ENCODE assay signal across 8 cellular contexts in the genomic region with DNA sequence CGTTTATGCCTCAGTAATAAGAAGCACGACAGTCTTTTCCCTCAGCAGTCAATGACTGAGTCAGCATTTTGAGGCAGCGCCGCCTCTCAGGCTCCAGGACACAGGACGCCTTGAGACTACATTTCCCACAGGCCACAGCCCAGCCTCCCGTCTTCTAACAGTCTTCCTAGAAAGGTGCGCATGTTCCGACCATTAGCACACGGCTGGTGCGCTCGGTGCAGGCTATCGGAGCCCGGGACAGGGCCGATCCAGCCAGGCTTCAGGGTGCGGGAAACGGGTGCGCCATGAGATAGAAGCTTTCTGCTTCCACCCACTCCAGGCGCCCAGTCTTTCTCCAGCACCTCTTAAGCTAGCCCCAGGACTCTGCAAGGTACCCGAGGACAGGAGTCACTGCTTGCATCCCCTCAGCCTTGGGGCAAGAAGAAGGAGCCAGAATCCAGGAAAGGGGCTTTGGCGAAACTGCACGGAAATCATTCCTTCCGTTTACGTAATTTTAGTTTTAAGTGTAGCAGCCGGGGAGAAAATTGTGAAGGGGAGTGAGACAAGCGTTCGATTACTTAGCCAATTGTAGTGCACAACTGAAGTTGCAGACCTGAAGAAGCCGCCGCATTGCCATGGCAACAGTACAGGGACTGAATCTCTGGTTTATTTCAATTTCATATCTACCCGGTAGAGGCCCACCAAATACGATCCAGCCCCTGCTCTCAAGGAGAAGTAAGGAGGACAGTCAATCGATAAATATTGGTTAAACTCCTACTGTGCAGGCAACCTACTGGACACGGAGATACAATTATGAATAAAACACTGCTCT. TPM values are rescaled to one million over a fixed set of nuclear protein-coding genes. Genes with fewer than 3 reads are reported as not detected.
DNase-seq lines count a peak whose midpoint lies in the region; ATAC-seq, FAIRE-seq and TF ChIP-seq lines count a peak whose summit lies in the region.

No MANE protein-coding gene starts in this region.

- H3K27ac ChIP-seq in GM23338 (ENCODE audit: low read depth) (no peak overlapping the region), K562 (ENCODE audit: extremely low read depth, low read depth, low read length) (peak overlapping the region; percentile 33), hepatocyte (peak overlapping the region; percentile 26), vagina (no peak overlapping the region)

- no peak for TF ChIP-seq EP300 in K562 (IDR thresholded peaks at IDR 0.05; ENCODE audit: low read length)

- H3K4me2 ChIP-seq in GM23338, result peak overlapping the region; percentile 85
- H3K4me2 ChIP-seq in K562 (ENCODE audit: insufficient read depth, low read length), result peak overlapping the region; percentile 76
- peak overlapping the region; percentile 82 for H3K4me2 ChIP-seq in hepatocyte

- POLR2A ChIA-PET in K562 (lab: Yijun Ruan, JAX), result no interaction called here

- BruUV-seq in K562 (replicated peaks; lab: Mats Ljungman, UMichigan), result TSS peak; percentile 93

- H3K36me3 ChIP-seq in GM23338 (ENCODE audit: insufficient read depth) (no peaks in the 10 kb centered on the region), K562 (ENCODE audit: control insufficient read depth, insufficient read depth, low read length) (no peaks in the 10 kb centered on the region), hepatocyte (replicated peaks; ENCODE audit: insufficient read depth, low read depth) (no peaks in the 10 kb centered on the region), vagina (no peaks in the 10 kb centered on the region)

- H3K4me3 ChIP-seq in GM23338, result peak overlapping the region; percentile 68
- peak overlapping the region; percentile 39 for H3K4me3 ChIP-seq in K562
- peak overlapping the region; percentile 24 for H3K4me3 ChIP-seq in hepatocyte
- peak overlapping the region; percentile 43 to 48 for H3K4me3 ChIP-seq in vagina

- H3K79me2 ChIP-seq in GM23338 (replicated peaks; ENCODE audit: insufficient read depth) (no peaks in the 10 kb centered on the region), K562 (ENCODE audit: control insufficient read depth, insufficient read depth, low read length) (no peaks in the 10 kb centered on the region), hepatocyte (no peaks in the 10 kb centered on the region)

- peaks cover 3% of the 10 kb centered on the region; the same call in 1 of the 2 replicates for H3K9me2 ChIP-seq in GM23338 (ENCODE audit: insufficient read depth)
- no peaks in the 10 kb centered on the region for H3K9me2 ChIP-seq in hepatocyte (replicated peaks; ENCODE audit: insufficient read depth)

- no peaks in the 10 kb centered on the region for H3K36me3 Mint-ChIP-seq in GM23338 (ENCODE audit: low read depth)
- no peaks in the 10 kb centered on the region for H3K36me3 Mint-ChIP-seq in T-helper 1 cell treated with Interleukin-12 subunit alpha and Interleukin-12 subunit beta and Interleukin-4 antibody, amounts not matched to agents 30 μg/mL and 1 μg/mL, for 36 hours (ENCODE audit: low read depth)

- H3K27me3 Mint-ChIP-seq in GM23338 (ENCODE audit: insufficient read depth, low read depth, poor library complexity), result peaks cover 3% of the 10 kb centered on the region
- H3K27me3 Mint-ChIP-seq in T-helper 1 cell treated with Interleukin-12 subunit alpha and Interleukin-12 subunit beta and Interleukin-4 antibody, amounts not matched to agents 30 μg/mL and 1 μg/mL, for 36 hours (ENCODE audit: low read depth), result peaks cover 18% of the 10 kb centered on the region

- TF ChIP-seq POLR2A in K562 (conservative IDR thresholded peaks at IDR 0.05), result peak; percentile 69
- no peak for TF ChIP-seq POLR2A in vagina (IDR thresholded peaks at IDR 0.05)

- no peaks in the 10 kb centered on the region for H3K9me1 ChIP-seq in K562 (ENCODE audit: control insufficient read depth, insufficient read depth, low read length)

- no peaks in the 10 kb centered on the region; the same call in 1 of the 2 replicates for H3K4me1 ChIP-seq in GM23338 (ENCODE audit: insufficient read depth)
- peaks cover 7 to 21% of the 10 kb centered on the region in 2 experiments for H3K4me1 ChIP-seq in K562 (replicated peaks in 1 of 2; ENCODE audit: control insufficient read depth in 2 of 2, insufficient read depth in 2 of 2, low read length in 2 of 2)
- H3K4me1 ChIP-seq in hepatocyte (ENCODE audit: insufficient read depth), result no peaks in the 10 kb centered on the region
- H3K4me1 ChIP-seq in vagina, result peaks cover 5% of the 10 kb centered on the region

- peak; percentile 93 for FAIRE-seq in K562 (lab: Jason Lieb, UNC)

- peak; percentile 100 for ATAC-seq in GM23338
- ATAC-seq in K562, result peak; percentile 100

- peaks cover 8% of the 10 kb centered on the region; the same call in 2 of the 3 replicates for H3K4me1 Mint-ChIP-seq in GM23338
- H3K4me1 Mint-ChIP-seq in T-helper 1 cell treated with Interleukin-12 subunit alpha and Interleukin-12 subunit beta and Interleukin-4 antibody, amounts not matched to agents 30 μg/mL and 1 μg/mL, for 36 hours (ENCODE audit: low read depth), result peaks cover 13% of the 10 kb centered on the region

- TF ChIP-seq CTCF in GM23338 (conservative IDR thresholded peaks at IDR 0.05; ENCODE audit: low read depth in 2 of 2), result no peak
- TF ChIP-seq CTCF in K562 (IDR thresholded peaks at IDR 0.05 in 2 of 3, conservative IDR thresholded peaks at IDR 0.05 in 1 of 3; ENCODE audit: insufficient read depth in 2 of 3, low read depth in 1 of 3, low read length in 3 of 3), result no peak
- TF ChIP-seq CTCF in hepatocyte (IDR thresholded peaks at IDR 0.05; ENCODE audit: poor library complexity), result no peak
- TF ChIP-seq CTCF in vagina (IDR thresholded peaks at IDR 0.05), result no peak

- no peak for TF ChIP-seq RAD21 in K562 (CRISPR knock-in tag; conservative IDR thresholded peaks at IDR 0.05 in 1 of 2, IDR thresholded peaks at IDR 0.05 in 1 of 2)

- H2AFZ ChIP-seq in GM23338, result peak overlapping the region; percentile 95
- peak overlapping the region; percentile 93 for H2AFZ ChIP-seq in K562 (ENCODE audit: low read depth, low read length)
- H2AFZ ChIP-seq in hepatocyte, result peak overlapping the region; percentile 74

- H3K4me3 Mint-ChIP-seq in GM23338, result peak overlapping the region; percentile 81
- H3K4me3 Mint-ChIP-seq in T-helper 1 cell treated with Interleukin-12 subunit alpha and Interleukin-12 subunit beta and Interleukin-4 antibody, amounts not matched to agents 30 μg/mL and 1 μg/mL, for 36 hours, result peak overlapping the region; percentile 65

- intact Hi-C loops in K562 (cut with micrococcal nuclease), result no loop called here
- intact Hi-C loops in posterior cingulate gyrus (cut with DNase I), result no loop called here
- intact Hi-C loops in vagina (cut with DNase I), result no loop called here

- DNase-seq in AG08395 (ENCODE audit: low spot score), result peak; percentile 67
- DNase-seq in GM23338 (ENCODE audit: low spot score), result peak; percentile 94
- peak; percentile 58 to 94 (median 71) for DNase-seq in K562 (ENCODE audit: extremely low read depth in 1 of 4, low spot score in 3 of 4)
- peak; percentile 92 for DNase-seq in hepatocyte (ENCODE audit: low spot score)
- DNase-seq in posterior cingulate gyrus, result peak; percentile 46 to 97 (median 80)
- no peak for DNase-seq in vagina (ENCODE audit: extremely low spot score in 2 of 2)
- no peak for DNase-seq in NCI-H1694 treated with DMSO at 0.1 percent for 48 hours (lab: John Stamatoyannopoulos, UW)

- 17% methylated on average over 32 of the region's 32 CpGs for WGBS in K562 (ENCODE audit: insufficient coverage, low coverage, missing lambda C conversion rate)
- 18% methylated on average over 32 of the region's 32 CpGs for WGBS in hepatocyte (ENCODE audit: low lambda C conversion rate, missing lambda C conversion rate)

- H3K9ac ChIP-seq in K562 (ENCODE audit: insufficient read depth in 1 of 2, low read depth in 2 of 2, low read length in 2 of 2), result peak overlapping the region; percentile 54 to 90

- H3F3A ChIP-seq in GM23338 (replicated peaks; ENCODE audit: low read depth), result no peaks in the 10 kb centered on the region

- peaks cover 11% of the 10 kb centered on the region; the same call in 1 of the 2 replicates for H3K27me3 ChIP-seq in GM23338 (ENCODE audit: insufficient read depth)
- no peaks in the 10 kb centered on the region for H3K27me3 ChIP-seq in K562 (ENCODE audit: control insufficient read depth in 2 of 2, insufficient read depth in 2 of 2, low read length in 2 of 2)
- no peaks in the 10 kb centered on the region for H3K27me3 ChIP-seq in hepatocyte
- no peaks in the 10 kb centered on the region for H3K27me3 ChIP-seq in vagina

- H4K20me1 ChIP-seq in GM23338 (replicated peaks; ENCODE audit: insufficient read depth) (no peaks in the 10 kb centered on the region), K562 (replicated peaks; ENCODE audit: control insufficient read depth, insufficient read depth, low read length) (no peaks in the 10 kb centered on the region), hepatocyte (ENCODE audit: insufficient read depth, poor library complexity, severe bottlenecking) (no peaks in the 10 kb centered on the region)

- H3K9me3 ChIP-seq in K562 (replicated peaks; ENCODE audit: control insufficient read depth, insufficient read depth, low read depth, low read length) (no peaks in the 10 kb centered on the region), hepatocyte (ENCODE audit: low read depth) (no peaks in the 10 kb centered on the region), vagina (no peaks in the 10 kb centered on the region)

- CTCF ChIA-PET in K562 (lab: Yijun Ruan, JAX; ENCODE audit: low intra/inter-chr PET ratio), result no interaction called here

- no peaks in the 10 kb centered on the region for H3K9me3 Mint-ChIP-seq in GM23338
- H3K9me3 Mint-ChIP-seq in T-helper 1 cell treated with Interleukin-12 subunit alpha and Interleukin-12 subunit beta and Interleukin-4 antibody, amounts not matched to agents 30 μg/mL and 1 μg/mL, for 36 hours, result no peaks in the 10 kb centered on the region

- peak overlapping the region; percentile 58 for H3K27ac Mint-ChIP-seq in GM23338
- no peak overlapping the region for H3K27ac Mint-ChIP-seq in T-helper 1 cell treated with Interleukin-12 subunit alpha and Interleukin-12 subunit beta and Interleukin-4 antibody, amounts not matched to agents 30 μg/mL and 1 μg/mL, for 36 hours

- in situ Hi-C loops in K562 (cut with MboI), result no loop called here

RNA-seq across cellular contexts. Expression of gene ZNF641, which starts 53.9 kb away (rescaled TPM):
- 5.3 and 7.2 TPM in 2 replicates for total RNA-seq in GM23338 (2014; rRNA removed; shearing (Covaris generic))
- polyA plus RNA-seq in GM23338 (2016; fragmentation: Nextera tagmentation; extraction: Ambion mirVana) (1.4 and 1.7 TPM in 2 replicates), K562 (2011; rRNA removed) (3.4 and 9.2 TPM in 2 replicates), K562 (2014; fragmentation: Illumina TruSeq; extraction: Trizol) (8.8 and 10.8 TPM in 2 replicates), K562 (2014; fragmentation: Nextera tagmentation; extraction: Ambion mirVana) (1 to 10 TPM; 2.5 to 3.0 TPM), K562 (2014; rRNA removed) (6.9 and 7.4 TPM in 2 replicates), hepatocyte (15.5 and 16.2 TPM in 2 replicates)
- 13.0 and 13.7 TPM in 2 replicates for total RNA-seq in K562 (2011; cell fraction: chromatin; rRNA removed; ENCODE audit: low replicate concordance)
- 12.0 and 12.5 TPM in 2 replicates for total RNA-seq in K562 (2011; cell fraction: nucleolus; rRNA removed)
- 12.7 and 17.8 TPM in 2 replicates for total RNA-seq in K562 (2011; cell fraction: nucleoplasm; rRNA removed)
- total RNA-seq in K562 (2014; rRNA removed) (11.3 and 12.2 TPM in 2 replicates), K562 (2014; rRNA removed; fragmentation: Illumina TruSeq; extraction: Trizol) (10.5 and 12.3 TPM in 2 replicates), K562 (2015; rRNA removed; fragmentation: Illumina TruSeq; extraction: Trizol) (13.6 and 15.6 TPM in 2 replicates), K562 (2021) (10.3 and 13.2 TPM in 2 replicates), hepatocyte (37.1 and 37.2 TPM in 2 replicates), vagina (15.5 TPM)
- polyA plus RNA-seq in K562 (2011; cell fraction: cytosol; rRNA removed), result 2.5 and 5.0 TPM in 2 replicates
- 7.7 and 17.1 TPM in 2 replicates for polyA plus RNA-seq in K562 (2011; cell fraction: nucleus; rRNA removed)
- polyA plus RNA-seq in K562 (2012), result 9.2 and 14.9 TPM in 2 replicates
- 12.0 and 12.8 TPM in 2 replicates for polyA minus RNA-seq in K562 (2011; rRNA and poly(A)+ RNA removed)
- polyA minus RNA-seq in K562 (2011; cell fraction: cytosol; rRNA and poly(A)+ RNA removed), result 5.4 and 6.0 TPM in 2 replicates
- 13.3 and 16.8 TPM in 2 replicates for polyA minus RNA-seq in K562 (2011; cell fraction: nucleus; rRNA and poly(A)+ RNA removed)

Comparison
In these comparisons a context has a peak if more than half of its experiments do, and no peak if none do; other contexts are left out.
1. DNase-seq: peak in AG08395 (single experiment), GM23338 (single experiment), K562 (4 of 4), hepatocyte (single experiment) and posterior cingulate gyrus (10 of 10); none in vagina (0 of 2) and NCI-H1694 treated with DMSO at 0.1 percent for 48 hours (single experiment).
2. H3K27ac ChIP-seq: peak in K562 (single experiment) and hepatocyte (single experiment); none in GM23338 (single experiment) and vagina (single experiment).
3. Peak in every context shown above with its lines, with median percentiles within 50 percentile points of each other: H2AFZ ChIP-seq, H3K4me2 ChIP-seq and H3K4me3 ChIP-seq.